ENCODE assay signal across 11 cellular contexts in genomic region chr13:22927008-22927393, GRCh38.
DNase-seq lines count a peak whose midpoint lies in the region; ATAC-seq, FAIRE-seq and TF ChIP-seq lines count a peak whose summit lies in the region.
"Had no signal": no experiment of that assay in that cellular context is flagged by ENCODE, and none has a peak within 500 bp of the region (broad histone marks: within the 10 kb centered on the region; RNA-seq: fewer than 3 reads in every experiment).

No MANE protein-coding gene starts in this region.

- DNase-seq in GM20000 (ENCODE audit: low spot score) (peak; percentile 77), bronchial epithelial cell (ENCODE audit: low read depth) (no peak), lower lobe of right lung (no peak), suprapubic skin (ENCODE audit: low spot score in 2 of 2) (peak in 1 of 2 donors; percentile 70), UCSD-AML1 (lab: John Stamatoyannopoulos, UW; ENCODE audit: unreplicated experiment) (no peak), NCI-H1092 treated with DMSO at 0.1 percent for 48 hours (lab: John Stamatoyannopoulos, UW) (no peak)
- DNase-seq in stimulated activated CD4-positive, alpha-beta T cell treated with anti-CD3 and anti-CD28 coated beads, Interleukin-15, amount 100 ng/mL, for 24 hours: no peak
- DNase-seq: activated CD8-positive, alpha-beta T cell treated with anti-CD3 and anti-CD28 coated beads, Interleukin-2, amount 10 ng/mL, durations not matched to agents 7 days and 5 days; NCI-H187; SJCRH30 had no signal

- intact Hi-C loops in lower lobe of right lung (cut with DNase I): no loop called here

- no peak for TF ChIP-seq EP300 in suprapubic skin (IDR thresholded peaks at IDR 0.05)

- H3K36me3 ChIP-seq in bronchial epithelial cell (ENCODE audit: control insufficient read depth, insufficient read depth, low read length) (no peaks in the 10 kb centered on the region), lower lobe of right lung (no peaks in the 10 kb centered on the region), suprapubic skin (no peaks in the 10 kb centered on the region)
- H3K36me3 ChIP-seq: SJCRH30 had no signal

- WGBS in suprapubic skin: no CpG with 5 or more reads among the region's 28 CpGs

- no peak for TF ChIP-seq CTCF in GM20000 (IDR thresholded peaks at IDR 0.05; ENCODE audit: extremely low read depth, missing control alignments)
- TF ChIP-seq CTCF in bronchial epithelial cell (IDR thresholded peaks at IDR 0.05; ENCODE audit: insufficient read depth, low read length, severe bottlenecking): no peak
- TF ChIP-seq CTCF in lower lobe of right lung (IDR thresholded peaks at IDR 0.05): no peak
- TF ChIP-seq CTCF in suprapubic skin (IDR thresholded peaks at IDR 0.05): no peak

- H3K4me1 ChIP-seq in lower lobe of right lung: no peaks in the 10 kb centered on the region
- H3K4me1 ChIP-seq in suprapubic skin: peaks cover 12% of the 10 kb centered on the region
- H3K4me1 ChIP-seq: SJCRH30 had no signal

- H3K4me3 ChIP-seq in bronchial epithelial cell (ENCODE audit: low read depth, low read length): peak overlapping the region; percentile 41
- H3K4me3 ChIP-seq in lower lobe of right lung: peak overlapping the region; percentile 56
- peak overlapping the region; percentile 50 for H3K4me3 ChIP-seq in suprapubic skin
- H3K4me3 ChIP-seq: SJCRH30 had no signal

- no peak for TF ChIP-seq POLR2A in suprapubic skin (IDR thresholded peaks at IDR 0.05)

- H3K9me3 ChIP-seq in lower lobe of right lung (no peaks in the 10 kb centered on the region), suprapubic skin (no peaks in the 10 kb centered on the region)
- H3K9me3 ChIP-seq: SJCRH30 had no signal

- H3K27ac ChIP-seq in lower lobe of right lung (peak overlapping the region; percentile 36), suprapubic skin (no peak overlapping the region)
- H3K27ac ChIP-seq: SJCRH30 had no signal

- FAIRE-seq in bronchial epithelial cell (lab: Jason Lieb, UNC): no peak

- no peaks in the 10 kb centered on the region for H3K27me3 ChIP-seq in bronchial epithelial cell (ENCODE audit: control insufficient read depth, insufficient read depth, low read length)
- H3K27me3 ChIP-seq in lower lobe of right lung (ENCODE audit: low read depth): peaks cover 7% of the 10 kb centered on the region
- peaks cover 3% of the 10 kb centered on the region for H3K27me3 ChIP-seq in suprapubic skin
- H3K27me3 ChIP-seq: SJCRH30 had no signal

- ATAC-seq in lower lobe of right lung: peak; percentile 48 to 50
- no peak for ATAC-seq in HG02571 (IDR thresholded peaks at IDR 0.05; ENCODE audit: unreplicated experiment)
- ATAC-seq: activated CD8-positive, alpha-beta T cell treated with anti-CD3 and anti-CD28 coated beads, Interleukin-2, amount 10 ng/mL, durations not matched to agents 7 days and 5 days had no signal
